8 cellular contexts compared by ENCODE assay signal in the genomic region with DNA sequence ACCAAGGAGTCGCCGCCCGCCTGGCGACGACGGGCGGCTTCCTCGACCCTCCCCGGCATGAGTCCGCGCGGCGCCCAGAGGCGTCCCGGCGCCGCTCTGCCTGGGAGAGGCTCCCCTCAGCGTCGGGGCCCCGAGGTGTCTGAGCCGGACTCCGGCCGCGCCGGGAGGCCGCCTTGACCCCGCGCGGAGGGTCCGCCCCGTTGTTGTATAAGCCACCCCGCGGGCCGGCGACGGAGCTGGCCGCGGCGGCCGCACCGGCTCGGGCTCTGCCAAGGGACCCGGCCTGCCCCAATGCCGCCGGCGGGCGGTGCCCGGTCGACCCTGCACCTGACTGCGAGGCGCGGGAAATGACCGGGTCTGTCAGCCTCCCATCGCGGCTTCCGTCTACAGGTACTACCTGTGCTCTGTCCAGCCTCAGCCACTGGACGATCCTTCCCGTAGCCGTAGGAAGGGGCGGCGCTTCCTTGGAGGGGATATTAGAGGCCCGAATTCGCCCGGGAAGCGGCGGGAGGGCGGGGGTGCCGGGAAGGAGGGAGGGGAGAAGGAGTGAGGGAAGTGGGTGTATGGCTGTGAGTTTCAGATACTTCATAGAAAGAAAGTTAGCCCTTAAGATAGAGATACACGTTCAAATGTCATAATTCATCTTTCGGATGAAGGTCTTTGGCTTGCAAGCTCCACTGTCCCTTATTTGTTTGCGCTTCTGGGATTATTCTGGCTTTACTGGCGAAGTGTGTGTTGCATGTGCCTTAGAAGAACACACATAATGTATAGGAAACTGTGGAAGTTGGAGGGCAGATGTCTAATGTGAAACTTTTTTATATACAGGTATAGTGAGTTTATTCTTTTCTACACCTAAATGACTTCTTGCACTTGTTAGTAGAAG. TPM values are rescaled to one million over a fixed set of nuclear protein-coding genes. Genes with fewer than 3 reads are reported as not detected.
DNase-seq lines count a peak whose midpoint lies in the region; ATAC-seq and TF ChIP-seq lines count a peak whose summit lies in the region.

No MANE protein-coding gene starts in this region.

- H3K9me3 ChIP-seq in PC-3 (ENCODE audit: low read length) (no peaks in the 10 kb centered on the region), tibial artery (no peaks in the 10 kb centered on the region)

- peaks cover 10% of the 10 kb centered on the region for H3K27me3 Mint-ChIP-seq in glutamatergic neuron (ENCODE audit: unreplicated experiment)

- peak overlapping the region; percentile 40 for H3K27ac ChIP-seq in PC-3 (ENCODE audit: low read length)
- peak overlapping the region; percentile 83 for H3K27ac ChIP-seq in tibial artery

- H3K27ac Mint-ChIP-seq in glutamatergic neuron (ENCODE audit: unreplicated experiment) = peak overlapping the region; percentile 59

- H3K4me3 Mint-ChIP-seq in glutamatergic neuron (ENCODE audit: unreplicated experiment) = peak overlapping the region; percentile 85

- H4K20me1 ChIP-seq in PC-3 (ENCODE audit: low read length) = peaks cover 21% of the 10 kb centered on the region; the same call in 1 of the 2 replicates

- H2AFZ ChIP-seq in PC-3 (ENCODE audit: low read length) = peak overlapping the region; percentile 93

- intact Hi-C loops in PC-3 (cut with micrococcal nuclease) = loop anchor here (2.0 to 5.0 kb wide), 5 partner anchors 59 to 507 kb away; no protein-coding TSS in a partner anchor
- intact Hi-C loops in tibial artery (cut with DNase I; ENCODE audit: low total_unique reads) = loop anchor here (5.0 to 10.0 kb wide), 2 partner anchors 69 to 83 kb away; partner anchors contain the start of gene ANO10

- no peaks in the 10 kb centered on the region for H3K9me2 ChIP-seq in PC-3 (replicated peaks; ENCODE audit: low read length)

- peak; percentile 15 for DNase-seq in AG10803 (ENCODE audit: low read depth)
- peak; percentile 86 for DNase-seq in PC-3
- peak; percentile 37 for DNase-seq in activated naive CD4-positive, alpha-beta T cell treated with Interleukin-2 at 50 U/mL for 16 hours
- DNase-seq in glutamatergic neuron = peak; percentile 75
- DNase-seq in occipital lobe (lab: John Stamatoyannopoulos, UW) = peak; percentile 34
- peak; percentile 71 to 76 for DNase-seq in tibial artery

- H3K36me3 Mint-ChIP-seq in glutamatergic neuron (ENCODE audit: unreplicated experiment) = no peaks in the 10 kb centered on the region

- BruUV-seq in PC-3 (replicated peaks; lab: Mats Ljungman, UMichigan) = no TSS peak

- ATAC-seq in GM19025 (IDR thresholded peaks at IDR 0.05; ENCODE audit: low read depth, unreplicated experiment) (peak; percentile 28), HG03342 (IDR thresholded peaks at IDR 0.05; ENCODE audit: unreplicated experiment) (peak; percentile 37), PC-3 (peak; percentile 69)

- peak overlapping the region; percentile 97 for H3K4me2 ChIP-seq in PC-3 (ENCODE audit: low read length)

- H3K4me1 ChIP-seq in PC-3 (ENCODE audit: insufficient read depth, low read length) = peaks cover 39% of the 10 kb centered on the region
- peaks cover 0 to 36% (median 20%) of the 10 kb centered on the region in 4 donors for H3K4me1 ChIP-seq in tibial artery

- no peaks in the 10 kb centered on the region for H3K27me3 ChIP-seq in PC-3 (ENCODE audit: low read length)
- H3K27me3 ChIP-seq in tibial artery = no peaks in the 10 kb centered on the region

- peaks cover 5% of the 10 kb centered on the region for H3K4me1 Mint-ChIP-seq in glutamatergic neuron (ENCODE audit: low read depth, unreplicated experiment)

- TF ChIP-seq CTCF in AG10803 (conservative IDR thresholded peaks at IDR 0.05; ENCODE audit: low read length) (no peak), PC-3 (conservative IDR thresholded peaks at IDR 0.05; ENCODE audit: low read depth, low read length) (no peak), glutamatergic neuron (IDR thresholded peaks at IDR 0.05; ENCODE audit: partially characterized antibody, unreplicated experiment) (no peak), tibial artery (IDR thresholded peaks at IDR 0.05) (no peak)

- H3K79me2 ChIP-seq in PC-3 (ENCODE audit: low read length) = peaks cover 51% of the 10 kb centered on the region

- H3K36me3 ChIP-seq in PC-3 (ENCODE audit: low read depth, low read length) (no peaks in the 10 kb centered on the region), tibial artery (no peaks in the 10 kb centered on the region)

- POLR2A ChIA-PET in PC-3 (lab: Charles Lee; ENCODE audit: unreplicated experiment) = no interaction called here

- CTCF ChIA-PET in PC-3 (lab: Charles Lee) = no interaction called here

- H3K4me3 ChIP-seq in AG10803 (ENCODE audit: low read length) (peak overlapping the region; percentile 88), PC-3 (ENCODE audit: low read length) (peak overlapping the region; percentile 86), tibial artery (peak overlapping the region; percentile 65 to 66)

- H3K9me3 Mint-ChIP-seq in glutamatergic neuron (ENCODE audit: unreplicated experiment) = peaks cover 5% of the 10 kb centered on the region

- peak overlapping the region; percentile 83 for H3K9ac ChIP-seq in PC-3 (ENCODE audit: low read length)

- no peaks in the 10 kb centered on the region for H3F3A ChIP-seq in PC-3 (ENCODE audit: low read length, unreplicated experiment)

RNA-seq across cellular contexts. Expression of gene ABHD5, which starts 0.6 kb away (rescaled TPM):
- total RNA-seq in PC-3 (2014; rRNA removed) (27.1 and 29.5 TPM in 2 replicates), glutamatergic neuron (ENCODE audit: unreplicated experiment) (8.1 TPM), occipital lobe (27.8 TPM)

Comparison
In these comparisons a context has a peak if more than half of its experiments do, and no peak if none do; other contexts are left out.
1. Peak in every context shown above with its lines: DNase-seq, ATAC-seq, H3K4me3 ChIP-seq and H3K27ac ChIP-seq.
2. DNase-seq: peak in every context shown above with its lines; median percentile 86 in PC-3; 75 in glutamatergic neuron; 74 in tibial artery; 37 in activated naive CD4-positive, alpha-beta T cell treated with Interleukin-2 at 50 U/mL for 16 hours; 34 in occipital lobe; 15 in AG10803.